19 cellular contexts compared by ENCODE assay signal in genomic region chr12:131677699-131678098, GRCh38.
"Had no signal": no experiment of that assay in that cellular context is flagged by ENCODE, and none has a peak within 500 bp of the region (broad histone marks: within the 10 kb centered on the region; RNA-seq: fewer than 3 reads in every experiment).

No MANE protein-coding gene starts in this region.

- H3K4me1 ChIP-seq: breast epithelium had no signal

- H3K4me3 ChIP-seq: breast epithelium had no signal

- FAIRE-seq: RCC 7860 had no signal

- H3K9me3 Mint-ChIP-seq: activated naive CD4-positive, alpha-beta T cell treated with anti-CD3 and anti-CD28 coated beads, Interleukin-2, amount 50 U/mL, for 24 hours had no signal

- H3K36me3 Mint-ChIP-seq: activated naive CD4-positive, alpha-beta T cell treated with anti-CD3 and anti-CD28 coated beads, Interleukin-2, amount 50 U/mL, for 24 hours had no signal

- ATAC-seq: activated CD4-positive, CD25-positive, alpha-beta regulatory T cell treated with anti-CD3 and anti-CD28 coated beads, Interleukin-2, amount 50 U/mL, for 24 hours; activated CD8-positive, alpha-beta T cell treated with anti-CD3 and anti-CD28 coated beads, Interleukin-2, amount 10 ng/mL, durations not matched to agents 7 days and 5 days had no signal

- H3K36me3 ChIP-seq: breast epithelium had no signal

- DNase-seq: activated CD4-positive, alpha-beta T cell treated with anti-CD3 and anti-CD28 coated beads for 4 hours; activated CD4-positive, alpha-beta T cell treated with anti-CD3 and anti-CD28 coated beads, Interleukin-2, amount 50 U/mL, for 4 hours; activated CD8-positive, alpha-beta memory T cell treated with anti-CD3 and anti-CD28 coated beads, Interleukin-2, amount 50 U/mL, for 48 hours; activated CD8-positive, alpha-beta T cell treated with anti-CD3 and anti-CD28 coated beads, Interleukin-2, amount 10 ng/mL, durations not matched to agents 7 days and 5 days; activated effector memory CD4-positive, alpha-beta T cell treated with Interleukin-2 at 50 U/mL for 16 hours; activated naive CD4-positive, alpha-beta T cell; activated T-cell treated with anti-CD3 and anti-CD28 coated beads, Interleukin-2, amount 50 U/mL, for 1 hour; caudate nucleus; NCI-H1048; NCI-H146; NCI-H1930; NCI-H345; NCI-H510A; SHP77 treated with DMSO at 0.1 percent for 48 hours had no signal

- H3K27ac Mint-ChIP-seq: activated CD8-positive, alpha-beta T cell treated with anti-CD3 and anti-CD28 coated beads, Interleukin-2, amount 10 ng/mL, durations not matched to agents 7 days and 5 days; activated naive CD4-positive, alpha-beta T cell treated with anti-CD3 and anti-CD28 coated beads, Interleukin-2, amount 50 U/mL, for 24 hours; T-helper 1 cell treated with Interleukin-12 subunit alpha and Interleukin-12 subunit beta and Interleukin-4 antibody, amounts not matched to agents 30 μg/mL and 1 μg/mL, for 36 hours had no signal

- H3K4me3 Mint-ChIP-seq: activated CD8-positive, alpha-beta T cell treated with anti-CD3 and anti-CD28 coated beads, Interleukin-2, amount 10 ng/mL, durations not matched to agents 7 days and 5 days; activated naive CD4-positive, alpha-beta T cell treated with anti-CD3 and anti-CD28 coated beads, Interleukin-2, amount 50 U/mL, for 24 hours; T-helper 1 cell treated with Interleukin-12 subunit alpha and Interleukin-12 subunit beta and Interleukin-4 antibody, amounts not matched to agents 30 μg/mL and 1 μg/mL, for 36 hours had no signal

- H3K27ac ChIP-seq: breast epithelium had no signal

- H3K27me3 Mint-ChIP-seq: activated naive CD4-positive, alpha-beta T cell treated with anti-CD3 and anti-CD28 coated beads, Interleukin-2, amount 50 U/mL, for 24 hours had no signal
